27 cellular contexts compared by ENCODE assay signal in genomic region chrX:43508694-43509093, GRCh38.
"Had no signal": no experiment of that assay in that cellular context is flagged by ENCODE, and none has a peak within 500 bp of the region (broad histone marks: within the 10 kb centered on the region; RNA-seq: fewer than 3 reads in every experiment).

No MANE protein-coding gene starts in this region.

- H3K27me3 ChIP-seq: esophagus squamous epithelium, gastroesophageal sphincter, hepatocyte had no signal

- H3K79me2 ChIP-seq: hepatocyte had no signal

- ATAC-seq: esophagus mucosa, gastroesophageal sphincter, heart left ventricle, left colon, left lobe of liver, left ventricle myocardium superior, lower lobe of right lung, mucosa of descending colon had no signal

- H3K27ac ChIP-seq: coronary artery, dorsolateral prefrontal cortex, epithelial cell of prostate, esophagus squamous epithelium, gastroesophageal sphincter, heart left ventricle, hepatocyte, lower lobe of right lung had no signal

- H3K9me3 ChIP-seq: esophagus squamous epithelium, gastroesophageal sphincter, heart left ventricle, lower lobe of right lung, mucosa of descending colon had no signal

- FAIRE-seq: endothelial cell of umbilical vein, frontal cortex, kidney had no signal

- H3K4me3 ChIP-seq: coronary artery, dorsolateral prefrontal cortex, esophagus squamous epithelium, gastroesophageal sphincter, heart left ventricle, hepatocyte, lower lobe of right lung, mucosa of descending colon had no signal

- H3K4me2 ChIP-seq: hepatocyte had no signal

- H2AFZ ChIP-seq: hepatocyte had no signal

- H3K36me3 ChIP-seq: esophagus squamous epithelium, gastroesophageal sphincter, heart left ventricle, lower lobe of right lung had no signal

- H3K4me1 ChIP-seq: gastroesophageal sphincter, heart left ventricle, lower lobe of right lung had no signal

- DNase-seq: dermis blood vessel endothelial cell; dorsolateral prefrontal cortex; effector CD4-positive, alpha-beta T cell; effector memory CD4-positive, alpha-beta T cell; erythroblast; esophagus squamous epithelium; foreskin fibroblast; heart left ventricle; hypothalamus; immature natural killer cell; islet precursor cell; kidney; kidney glomerular epithelial cell; left colon; left ventricle myocardium superior; lower lobe of right lung; mesenchymal stem cell; mucosa of descending colon; naive B cell had no signal
